ENCODE assay signal across 12 cellular contexts in genomic region chr10:12780634-12781601, GRCh38.
DNase-seq lines count a peak whose midpoint lies in the region; TF ChIP-seq lines count a peak whose summit lies in the region.
"Had no signal": no experiment of that assay in that cellular context is flagged by ENCODE, and none has a peak within 500 bp of the region (broad histone marks: within the 10 kb centered on the region; RNA-seq: fewer than 3 reads in every experiment).

No MANE protein-coding gene starts in this region.

- no peak for TF ChIP-seq POLR2A in uterus (IDR thresholded peaks at IDR 0.05)

- peak overlapping the region; percentile 2 to 67 for H3K27ac ChIP-seq in uterus
- H3K27ac ChIP-seq: C4-2B had no signal

- no peaks in the 10 kb centered on the region for H3K27me3 ChIP-seq in uterus

- no peaks in the 10 kb centered on the region for H3K9me3 ChIP-seq in uterus

- no peaks in the 10 kb centered on the region for H3K4me1 ChIP-seq in uterus

- H3K4me3 ChIP-seq in fibroblast of mammary gland (ENCODE audit: control insufficient read depth, low read depth, low read length) (no peak overlapping the region), uterus (no peak overlapping the region)

- no peaks in the 10 kb centered on the region for H3K36me3 ChIP-seq in uterus

- intact Hi-C loops in uterus (cut with DNase I; ENCODE audit: low total_unique reads): no loop called here

- no peak for TF ChIP-seq CTCF in fibroblast of mammary gland (conservative IDR thresholded peaks at IDR 0.05; ENCODE audit: control insufficient read depth, insufficient read depth, low read depth, low read length)
- no peak for TF ChIP-seq CTCF in uterus (IDR thresholded peaks at IDR 0.05)

- DNase-seq in stimulated activated CD4-positive, alpha-beta T cell treated with anti-CD3 and anti-CD28 coated beads, Interleukin-1b, Interleukin-23, amount 100 ng/mL, for 48 hours: peak; percentile 49
- no peak for DNase-seq in stimulated activated CD4-positive, alpha-beta T cell treated with anti-CD3 and anti-CD28 coated beads, Interleukin-4, amount 100 ng/mL, for 4 hours
- peak; percentile 54 for DNase-seq in fibroblast of mammary gland (ENCODE audit: low read depth)
- DNase-seq in putamen (ENCODE audit: low spot score): peak; percentile 56
- peak; percentile 38 to 52 for DNase-seq in uterus
- no peak for DNase-seq in NOMO-1 (lab: John Stamatoyannopoulos, UW; ENCODE audit: unreplicated experiment in 2 of 2)
- DNase-seq in HT-29 (ENCODE audit: low spot score): no peak
- no peak for DNase-seq in Kasumi-1 (lab: John Stamatoyannopoulos, UW)
- DNase-seq: activated CD8-positive, alpha-beta memory T cell treated with anti-CD3 and anti-CD28 coated beads, Interleukin-2, amount 50 U/mL, for 4 hours; natural killer cell; NCI-H2029 had no signal

Comparison
In these comparisons a context has a peak if more than half of its experiments do, and no peak if none do; other contexts are left out.
1. DNase-seq: peak in stimulated activated CD4-positive, alpha-beta T cell treated with anti-CD3 and anti-CD28 coated beads, Interleukin-1b, Interleukin-23, amount 100 ng/mL, for 48 hours (single experiment), fibroblast of mammary gland (single experiment), putamen (single experiment) and uterus (2 of 2); none in stimulated activated CD4-positive, alpha-beta T cell treated with anti-CD3 and anti-CD28 coated beads, Interleukin-4, amount 100 ng/mL, for 4 hours (0 of 2), NOMO-1 (0 of 2), HT-29 (single experiment) and Kasumi-1 (0 of 2).